In the genomic region with DNA sequence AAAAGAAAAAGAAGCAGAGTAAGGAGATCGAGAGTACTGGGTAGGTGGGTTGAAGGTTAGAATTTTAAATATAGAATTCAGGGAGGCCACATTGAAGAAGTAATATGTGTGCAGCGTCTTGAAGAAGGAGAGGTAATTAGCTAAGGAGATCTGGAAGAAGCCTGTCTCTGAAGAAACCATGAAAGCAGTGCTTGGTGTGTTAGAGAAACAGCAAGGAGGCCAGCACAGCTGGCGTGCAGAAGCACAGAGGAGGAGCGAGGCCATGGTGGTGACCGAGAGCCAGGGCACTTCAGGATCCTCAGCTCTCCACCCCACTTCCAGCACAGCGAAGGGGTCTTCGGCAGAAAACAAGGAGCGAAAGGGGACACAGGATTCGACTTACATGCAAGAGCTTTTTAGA, we compare ENCODE assay signal across 23 cellular contexts.
DNase-seq lines count a peak whose midpoint lies in the region; ATAC-seq, FAIRE-seq and TF ChIP-seq lines count a peak whose summit lies in the region.
"Had no signal": no experiment of that assay in that cellular context is flagged by ENCODE, and none has a peak within 500 bp of the region (broad histone marks: within the 10 kb centered on the region; RNA-seq: fewer than 3 reads in every experiment).

No MANE protein-coding gene starts in this region.

- no peaks in the 10 kb centered on the region for H3K9me3 ChIP-seq in CD8-positive, alpha-beta memory T cell (ENCODE audit: low read length)
- H3K9me3 ChIP-seq in K562 (replicated peaks; ENCODE audit: control insufficient read depth, insufficient read depth, low read depth, low read length) (no peaks in the 10 kb centered on the region), MM.1S (replicated peaks; ENCODE audit: insufficient read depth, low read length) (no peaks in the 10 kb centered on the region)
- H3K9me3 ChIP-seq: BLaER1, HAP-1 had no signal

- no peak for TF ChIP-seq EP300 in K562 (IDR thresholded peaks at IDR 0.05; ENCODE audit: low read length)

- no peak overlapping the region for H3K27ac Mint-ChIP-seq in CD8-positive, alpha-beta memory T cell
- H3K27ac Mint-ChIP-seq in neural crest cell (ENCODE audit: unreplicated experiment), result peak overlapping the region; percentile 86
- H3K27ac Mint-ChIP-seq: B cell; CD4-positive, CD25-positive, alpha-beta regulatory T cell; CD8-positive, alpha-beta T cell; HFFc6 had no signal

- no peaks in the 10 kb centered on the region for H3K36me3 ChIP-seq in CD8-positive, alpha-beta memory T cell (ENCODE audit: insufficient read depth, low read length)
- H3K36me3 ChIP-seq in K562 (ENCODE audit: control insufficient read depth, insufficient read depth, low read length) (peaks cover 40% of the 10 kb centered on the region), MM.1S (replicated peaks; ENCODE audit: insufficient read depth, low read length) (no peaks in the 10 kb centered on the region)
- H3K36me3 ChIP-seq: BLaER1, HAP-1 had no signal

- H4K20me1 ChIP-seq in K562 (replicated peaks; ENCODE audit: control insufficient read depth, insufficient read depth, low read length), result peaks cover 22% of the 10 kb centered on the region
- H4K20me1 ChIP-seq in MM.1S (ENCODE audit: insufficient read depth, low read length), result no peaks in the 10 kb centered on the region
- H4K20me1 ChIP-seq: BLaER1 had no signal

- H3K9me3 Mint-ChIP-seq in CD8-positive, alpha-beta memory T cell, result no peaks in the 10 kb centered on the region
- peaks cover 2% of the 10 kb centered on the region for H3K9me3 Mint-ChIP-seq in neural crest cell
- H3K9me3 Mint-ChIP-seq: CD8-positive, alpha-beta T cell; HFFc6 had no signal

- H3K27me3 ChIP-seq in CD8-positive, alpha-beta memory T cell (ENCODE audit: insufficient read depth, low read length, poor library complexity, severe bottlenecking), result no peaks in the 10 kb centered on the region
- no peaks in the 10 kb centered on the region for H3K27me3 ChIP-seq in K562 (ENCODE audit: control insufficient read depth in 2 of 2, insufficient read depth in 2 of 2, low read length in 2 of 2)
- no peaks in the 10 kb centered on the region for H3K27me3 ChIP-seq in MM.1S (replicated peaks; ENCODE audit: insufficient read depth, low read length)
- H3K27me3 ChIP-seq: BLaER1 had no signal

- no peak for DNase-seq in CD8-positive, alpha-beta memory T cell
- DNase-seq in K562 (ENCODE audit: extremely low read depth in 1 of 4, low spot score in 3 of 4) (peak in 2 of 4 experiments; percentile 20 to 54), neural crest cell (ENCODE audit: low read depth, low spot score) (no peak), GM03348 (ENCODE audit: low spot score) (no peak), posterior vena cava (ENCODE audit: low spot score) (no peak), MM.1S (no peak)
- DNase-seq: CD4-positive, CD25-positive, alpha-beta regulatory T cell; CD8-positive, alpha-beta T cell; DMS 273 treated with DMSO at 0.1 percent for 48 hours; DMS79; EL; GDM1; GM23248; HFFc6 had no signal

- no peaks in the 10 kb centered on the region for H3K9me2 ChIP-seq in MM.1S (replicated peaks; ENCODE audit: insufficient read depth, low read length)

- peak overlapping the region; percentile 97 for H3K4me2 ChIP-seq in K562 (ENCODE audit: insufficient read depth, low read length)
- no peak overlapping the region for H3K4me2 ChIP-seq in MM.1S (ENCODE audit: low read depth, low read length)
- H3K4me2 ChIP-seq: BLaER1 had no signal

- H2AFZ ChIP-seq in K562 (ENCODE audit: low read depth, low read length), result peak overlapping the region; percentile 84
- no peak overlapping the region for H2AFZ ChIP-seq in MM.1S (ENCODE audit: low read length)
- H2AFZ ChIP-seq: GM23248 had no signal

- H3K9ac ChIP-seq in K562 (ENCODE audit: insufficient read depth in 1 of 2, low read depth in 2 of 2, low read length in 2 of 2) (peak overlapping the region; percentile 92 to 97), MM.1S (ENCODE audit: low read length) (no peak overlapping the region)
- H3K9ac ChIP-seq: BLaER1, GM23248 had no signal

- no peaks in the 10 kb centered on the region for H3K4me1 ChIP-seq in CD8-positive, alpha-beta memory T cell (ENCODE audit: insufficient read depth, low read length)
- H3K4me1 ChIP-seq in K562 (replicated peaks in 1 of 2; ENCODE audit: control insufficient read depth in 2 of 2, insufficient read depth in 2 of 2, low read length in 2 of 2) (peaks cover 3 to 47% of the 10 kb centered on the region in 2 experiments; a peak in 3 of 5 replicates), MM.1S (ENCODE audit: low read length) (no peaks in the 10 kb centered on the region)
- H3K4me1 ChIP-seq: BLaER1 had no signal

- TF ChIP-seq CTCF in K562 (IDR thresholded peaks at IDR 0.05 in 2 of 3, conservative IDR thresholded peaks at IDR 0.05 in 1 of 3; ENCODE audit: insufficient read depth in 2 of 3, low read depth in 1 of 3, low read length in 3 of 3) (no peak), neural crest cell (conservative IDR thresholded peaks at IDR 0.05) (no peak), MM.1S (IDR thresholded peaks at IDR 0.05; ENCODE audit: low read length) (no peak)

- H3K4me3 ChIP-seq in CD8-positive, alpha-beta memory T cell (ENCODE audit: low read length), result no peak overlapping the region
- peak overlapping the region; percentile 67 for H3K4me3 ChIP-seq in K562
- no peak overlapping the region for H3K4me3 ChIP-seq in MM.1S (ENCODE audit: low read length)
- H3K4me3 ChIP-seq: BLaER1, GM23248, HAP-1 had no signal

- peak overlapping the region; percentile 53 for H3K27ac ChIP-seq in CD8-positive, alpha-beta memory T cell (ENCODE audit: low read depth, low read length)
- H3K27ac ChIP-seq in K562 (ENCODE audit: extremely low read depth, low read depth, low read length), result peak overlapping the region; percentile 91
- no peak overlapping the region for H3K27ac ChIP-seq in MM.1S (ENCODE audit: low read length)
- H3K27ac ChIP-seq: 22Rv1, BLaER1, C4-2B, GM23248 had no signal

- POLR2A ChIA-PET in CD8-positive, alpha-beta memory T cell (lab: Charles Lee), result no interaction called here
- POLR2A ChIA-PET in K562 (lab: Yijun Ruan, JAX), result interaction anchor here (0.5 to 8.2 kb wide), 36 partner anchors 7 to 1703 kb away, joined by 3 to 94 read pairs (median 4); no protein-coding TSS in a partner anchor

- in situ Hi-C loops in K562 (cut with MboI), result loop anchor here (25.0 kb wide), 1 partner anchor 971 kb away; a partner anchor contains a TSS

- peaks cover 6 to 10% of the 10 kb centered on the region in 2 donors for H3K27me3 Mint-ChIP-seq in CD8-positive, alpha-beta memory T cell
- no peaks in the 10 kb centered on the region for H3K27me3 Mint-ChIP-seq in neural crest cell (ENCODE audit: low read depth)

- H3K79me2 ChIP-seq in K562 (ENCODE audit: control insufficient read depth, insufficient read depth, low read length) (peaks cover 62% of the 10 kb centered on the region), MM.1S (ENCODE audit: low read length) (no peaks in the 10 kb centered on the region)

- FAIRE-seq in K562 (lab: Jason Lieb, UNC), result no peak
- FAIRE-seq: A204.1, D721Med, GM12891, H54 had no signal

- intact Hi-C loops in K562 (cut with micrococcal nuclease), result loop anchor here (1.0 to 10.0 kb wide), 3 partner anchors 23 to 1567 kb away; a partner anchor contains a TSS
- intact Hi-C loops in posterior vena cava (cut with DNase I), result no loop called here

- BruUV-seq in K562 (replicated peaks; lab: Mats Ljungman, UMichigan), result TSS peak; percentile 89

- no peaks in the 10 kb centered on the region for H3K9me1 ChIP-seq in K562 (ENCODE audit: control insufficient read depth, insufficient read depth, low read length)

- no peaks in the 10 kb centered on the region for H3F3A ChIP-seq in MM.1S (ENCODE audit: insufficient read depth, low read length)

- CTCF ChIA-PET in CD8-positive, alpha-beta memory T cell (lab: Charles Lee), result no interaction called here
- CTCF ChIA-PET in K562 (lab: Yijun Ruan, JAX; ENCODE audit: low intra/inter-chr PET ratio), result no interaction called here

- no peaks in the 10 kb centered on the region for H3K4me1 Mint-ChIP-seq in CD8-positive, alpha-beta memory T cell
- peaks cover 19% of the 10 kb centered on the region for H3K4me1 Mint-ChIP-seq in neural crest cell
- H3K4me1 Mint-ChIP-seq: B cell; CD4-positive, CD25-positive, alpha-beta regulatory T cell had no signal

- H3K4me3 Mint-ChIP-seq in CD8-positive, alpha-beta memory T cell, result no peak overlapping the region
- H3K4me3 Mint-ChIP-seq in neural crest cell, result no peak overlapping the region
- H3K4me3 Mint-ChIP-seq: B cell; CD4-positive, CD25-positive, alpha-beta regulatory T cell; CD8-positive, alpha-beta T cell; HFFc6 had no signal

- WGBS in K562 (ENCODE audit: insufficient coverage, low coverage, missing lambda C conversion rate), result under 1% methylated on average over 9 of the region's 9 CpGs

- H3K36me3 Mint-ChIP-seq in CD8-positive, alpha-beta memory T cell, result no peaks in the 10 kb centered on the region
- H3K36me3 Mint-ChIP-seq in neural crest cell (ENCODE audit: low read depth), result no peaks in the 10 kb centered on the region
- H3K36me3 Mint-ChIP-seq: CD4-positive, CD25-positive, alpha-beta regulatory T cell; CD8-positive, alpha-beta T cell had no signal

- ATAC-seq in K562, result peak; percentile 39
- ATAC-seq: CD8-positive, alpha-beta T cell had no signal

- no peak for TF ChIP-seq POLR2A in K562 (conservative IDR thresholded peaks at IDR 0.05)

- TF ChIP-seq RAD21 in K562 (CRISPR knock-in tag; conservative IDR thresholded peaks at IDR 0.05 in 1 of 2, IDR thresholded peaks at IDR 0.05 in 1 of 2), result 0 out of 4 replicates have a peak, but pooled peaks of 1 of the 2 experiments have one; percentile 5

TF ChIP-seq in K562, 482 proteins besides CTCF, POLR2A, EP300 and RAD21 (continues in another document):
- TF ChIP-seq MYBL2 (IDR thresholded peaks at IDR 0.05; ENCODE audit: low read depth) (no peak), MYBL2 (CRISPR knock-in tag; IDR thresholded peaks at IDR 0.05; ENCODE audit: borderline replicate concordance) (no peak), NRF1 (conservative IDR thresholded peaks at IDR 0.05 in 1 of 2, IDR thresholded peaks at IDR 0.05 in 1 of 2) (no peak), PHF8 (IDR thresholded peaks at IDR 0.05; ENCODE audit: borderline replicate concordance, low read length) (no peak), ZKSCAN8 (CRISPR knock-in tag; IDR thresholded peaks at IDR 0.05) (peak; percentile 57; the same call in 1 of the 2 replicates), CSDE1 (IDR thresholded peaks at IDR 0.05) (0 out of 4 replicates have a peak, but pooled peaks of 1 of the 2 experiments have one; percentile 13)
- TF ChIP-seq, protein P1, sequence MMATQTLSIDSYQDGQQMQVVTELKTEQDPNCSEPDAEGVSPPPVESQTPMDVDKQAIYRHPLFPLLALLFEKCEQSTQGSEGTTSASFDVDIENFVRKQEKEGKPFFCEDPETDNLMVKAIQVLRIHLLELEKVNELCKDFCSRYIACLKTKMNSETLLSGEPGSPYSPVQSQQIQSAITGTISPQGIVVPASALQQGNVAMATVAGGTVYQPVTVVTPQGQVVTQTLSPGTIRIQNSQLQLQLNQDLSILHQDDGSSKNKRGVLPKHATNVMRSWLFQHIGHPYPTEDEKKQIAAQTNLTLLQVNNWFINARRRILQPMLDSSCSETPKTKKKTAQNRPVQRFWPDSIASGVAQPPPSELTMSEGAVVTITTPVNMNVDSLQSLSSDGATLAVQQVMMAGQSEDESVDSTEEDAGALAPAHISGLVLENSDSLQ (IDR thresholded peaks at IDR 0.05), result no peak
